1 cellular context compared by ENCODE assay signal in the genomic region with DNA sequence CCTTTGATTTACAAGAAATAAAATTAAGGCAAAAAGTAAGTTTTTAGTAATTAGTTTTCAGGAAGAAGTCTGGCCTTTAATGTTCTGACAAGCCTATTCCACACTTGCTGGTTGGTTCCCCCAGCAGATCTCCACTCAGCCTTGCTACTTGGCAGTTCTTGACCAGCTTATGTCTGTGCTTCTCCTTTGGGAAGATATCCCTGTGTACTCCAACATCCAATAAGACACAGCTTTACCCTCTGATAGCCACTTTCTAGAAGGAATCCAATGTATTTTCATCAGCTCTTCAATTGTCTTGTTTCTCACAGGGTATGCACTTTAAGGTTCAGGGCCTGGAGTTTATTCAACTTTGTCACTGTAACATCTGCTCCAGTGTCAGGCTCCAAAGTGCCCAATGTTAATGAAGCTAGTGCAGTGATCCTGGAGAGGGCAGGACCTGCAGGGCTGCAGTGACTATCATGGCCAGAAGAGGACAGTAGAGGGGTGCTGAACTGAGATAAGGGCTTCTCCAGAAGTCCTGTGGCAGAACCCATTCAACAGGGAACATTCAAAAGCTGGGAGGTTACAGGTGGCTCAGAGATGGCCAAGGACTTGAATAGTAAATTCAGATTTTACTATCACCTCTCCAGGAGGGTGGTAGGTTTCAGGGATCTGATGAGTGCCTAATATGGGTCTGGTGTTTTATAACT.
TF ChIP-seq lines count a peak whose summit lies in the region.

No MANE protein-coding gene starts in this region.

TF ChIP-seq in IMR-90, 13 proteins besides CTCF, POLR2A, EP300 and RAD21:
- TF ChIP-seq, protein P1, sequence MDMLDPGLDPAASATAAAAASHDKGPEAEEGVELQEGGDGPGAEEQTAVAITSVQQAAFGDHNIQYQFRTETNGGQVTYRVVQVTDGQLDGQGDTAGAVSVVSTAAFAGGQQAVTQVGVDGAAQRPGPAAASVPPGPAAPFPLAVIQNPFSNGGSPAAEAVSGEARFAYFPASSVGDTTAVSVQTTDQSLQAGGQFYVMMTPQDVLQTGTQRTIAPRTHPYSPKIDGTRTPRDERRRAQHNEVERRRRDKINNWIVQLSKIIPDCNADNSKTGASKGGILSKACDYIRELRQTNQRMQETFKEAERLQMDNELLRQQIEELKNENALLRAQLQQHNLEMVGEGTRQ (IDR thresholded peaks at IDR 0.05; ENCODE audit: low read depth, low read length): no peak
- peak; percentile 73 for TF ChIP-seq SMC3 (IDR thresholded peaks at IDR 0.05; ENCODE audit: low read depth, low read length)
